Comparison of ENCODE assay signal across 17 cellular contexts in genomic region chr20:3121271-3121911, GRCh38. TPM values are rescaled to one million over a fixed set of nuclear protein-coding genes. Genes with fewer than 3 reads are reported as not detected.
DNase-seq lines count a peak whose midpoint lies in the region; ATAC-seq and TF ChIP-seq lines count a peak whose summit lies in the region.
"Had no signal": no experiment of that assay in that cellular context is flagged by ENCODE, and none has a peak within 500 bp of the region (broad histone marks: within the 10 kb centered on the region; RNA-seq: fewer than 3 reads in every experiment).

No MANE protein-coding gene starts in this region.

- peaks cover 9% of the 10 kb centered on the region for H3K9me3 Mint-ChIP-seq in activated naive CD8-positive, alpha-beta T cell treated with anti-CD3 and anti-CD28 coated beads, Interleukin-2, amount 10 ng/mL, durations not matched to agents 7 days and 5 days
- H3K9me3 Mint-ChIP-seq in neural crest cell = peaks cover 8% of the 10 kb centered on the region

- POLR2A ChIA-PET in activated naive CD8-positive, alpha-beta T cell treated with anti-CD3 and anti-CD28 coated beads, Interleukin-2, amount 10 ng/mL, durations not matched to agents 7 days and 5 days (lab: Charles Lee) = interaction anchor here (1.3 to 2.8 kb wide), 2 partner anchors 35 to 38 kb away, joined by 6 to 21 read pairs; partner anchors contain the start of genes FASTKD5 and UBOX5

- peak overlapping the region; percentile 81 for H3K4me3 Mint-ChIP-seq in activated naive CD8-positive, alpha-beta T cell treated with anti-CD3 and anti-CD28 coated beads, Interleukin-2, amount 10 ng/mL, durations not matched to agents 7 days and 5 days
- no peak overlapping the region for H3K4me3 Mint-ChIP-seq in neural crest cell

- peak; percentile 26 for DNase-seq in activated CD4-positive, alpha-beta T cell treated with anti-CD3 and anti-CD28 coated beads, Interleukin-2, amount 50 U/mL, for 1 hour
- DNase-seq in activated CD4-positive, alpha-beta T cell treated with anti-CD3 and anti-CD28 coated beads, Interleukin-2, amount 50 U/mL, for 4 hours = no peak
- DNase-seq in NCI-H2029 (lab: John Stamatoyannopoulos, UW) = peak; percentile 31
- peak; percentile 42 for DNase-seq in activated naive CD8-positive, alpha-beta T cell treated with anti-CD3 and anti-CD28 coated beads, Interleukin-2, amount 10 ng/mL, durations not matched to agents 7 days and 5 days
- DNase-seq in neural crest cell (ENCODE audit: low read depth, low spot score) = no peak
- DNase-seq in hypothalamus (lab: John Stamatoyannopoulos, UW) = no peak
- DNase-seq: DMS79, esophagus squamous epithelium, GM23248, hippocampal formation, NCI-H345, upper lobe of left lung had no signal

- peak; percentile 90 for ATAC-seq in activated naive CD8-positive, alpha-beta T cell treated with anti-CD3 and anti-CD28 coated beads, Interleukin-2, amount 10 ng/mL, durations not matched to agents 7 days and 5 days (ENCODE audit: low read depth)
- ATAC-seq in HG03175 (IDR thresholded peaks at IDR 0.05; ENCODE audit: unreplicated experiment) (no peak), HG02798 (IDR thresholded peaks at IDR 0.05; ENCODE audit: poor library complexity, unreplicated experiment) (no peak)

- H3K4me1 Mint-ChIP-seq in activated naive CD8-positive, alpha-beta T cell treated with anti-CD3 and anti-CD28 coated beads, Interleukin-2, amount 10 ng/mL, durations not matched to agents 7 days and 5 days = peaks cover 38% of the 10 kb centered on the region
- no peaks in the 10 kb centered on the region for H3K4me1 Mint-ChIP-seq in neural crest cell

- H3K27me3 Mint-ChIP-seq in activated naive CD8-positive, alpha-beta T cell treated with anti-CD3 and anti-CD28 coated beads, Interleukin-2, amount 10 ng/mL, durations not matched to agents 7 days and 5 days = no peaks in the 10 kb centered on the region
- H3K27me3 Mint-ChIP-seq in neural crest cell (ENCODE audit: low read depth) = no peaks in the 10 kb centered on the region

- H3K27ac Mint-ChIP-seq in activated naive CD8-positive, alpha-beta T cell treated with anti-CD3 and anti-CD28 coated beads, Interleukin-2, amount 10 ng/mL, durations not matched to agents 7 days and 5 days = peak overlapping the region; percentile 97
- peak overlapping the region; percentile 19 for H3K27ac Mint-ChIP-seq in neural crest cell (ENCODE audit: unreplicated experiment)

- no peak for TF ChIP-seq CTCF in neural crest cell (conservative IDR thresholded peaks at IDR 0.05)

- H3K36me3 Mint-ChIP-seq in activated naive CD8-positive, alpha-beta T cell treated with anti-CD3 and anti-CD28 coated beads, Interleukin-2, amount 10 ng/mL, durations not matched to agents 7 days and 5 days = peaks cover 28% of the 10 kb centered on the region
- peaks cover 35% of the 10 kb centered on the region for H3K36me3 Mint-ChIP-seq in neural crest cell (ENCODE audit: low read depth)

RNA-seq across cellular contexts. Expression of gene AVP, which starts 36.9 kb away (rescaled TPM):
- not detected for total RNA-seq in activated naive CD8-positive, alpha-beta T cell treated with anti-CD3 and anti-CD28 coated beads, Interleukin-2, amount 10 ng/mL, durations not matched to agents 7 days and 5 days
- total RNA-seq in neural crest cell = not detected in 2 replicates
- total RNA-seq: cardiac septum, esophagus squamous epithelium, GM23248, lung, omental fat pad, upper lobe of left lung had no signal

RNA-seq across cellular contexts. Expression of gene FASTKD5, which starts 38.3 kb away (rescaled TPM):
- total RNA-seq in activated naive CD8-positive, alpha-beta T cell treated with anti-CD3 and anti-CD28 coated beads, Interleukin-2, amount 10 ng/mL, durations not matched to agents 7 days and 5 days = 10 to 100 TPM; 21.3 to 21.7 TPM
- total RNA-seq in neural crest cell = 17.1 and 18.8 TPM in 2 replicates

RNA-seq across cellular contexts. Expression of gene UBOX5, which starts 38.3 kb away (rescaled TPM):
- 1 to 10 TPM; 9.3 to 9.4 TPM for total RNA-seq in activated naive CD8-positive, alpha-beta T cell treated with anti-CD3 and anti-CD28 coated beads, Interleukin-2, amount 10 ng/mL, durations not matched to agents 7 days and 5 days
- total RNA-seq in neural crest cell = 8.3 and 9.8 TPM in 2 replicates

RNA-seq across cellular contexts. Expression of gene OXT, which starts 50.0 kb away (rescaled TPM):
- under 1 TPM; 0.68 to 0.89 TPM for total RNA-seq in activated naive CD8-positive, alpha-beta T cell treated with anti-CD3 and anti-CD28 coated beads, Interleukin-2, amount 10 ng/mL, durations not matched to agents 7 days and 5 days
- not detected in 2 replicates for total RNA-seq in neural crest cell
- total RNA-seq: cardiac septum, esophagus squamous epithelium, GM23248, lung, omental fat pad had no signal

RNA-seq across cellular contexts. Expression of gene LZTS3, which starts 52.0 kb away (rescaled TPM):
- 1 to 10 TPM; 2.1 to 2.5 TPM for total RNA-seq in activated naive CD8-positive, alpha-beta T cell treated with anti-CD3 and anti-CD28 coated beads, Interleukin-2, amount 10 ng/mL, durations not matched to agents 7 days and 5 days
- 10.8 and 11.0 TPM in 2 replicates for total RNA-seq in neural crest cell

Comparison
In these comparisons a context has a peak if more than half of its experiments do, and no peak if none do; other contexts are left out.
1. DNase-seq: peak in activated CD4-positive, alpha-beta T cell treated with anti-CD3 and anti-CD28 coated beads, Interleukin-2, amount 50 U/mL, for 1 hour (single experiment), NCI-H2029 (single experiment) and activated naive CD8-positive, alpha-beta T cell treated with anti-CD3 and anti-CD28 coated beads, Interleukin-2, amount 10 ng/mL, durations not matched to agents 7 days and 5 days (single experiment); none in activated CD4-positive, alpha-beta T cell treated with anti-CD3 and anti-CD28 coated beads, Interleukin-2, amount 50 U/mL, for 4 hours (0 of 2), neural crest cell (single experiment) and hypothalamus (0 of 51).